9 cellular contexts compared by ENCODE assay signal in genomic region chr3:38004415-38005075, GRCh38. TPM values are rescaled to one million over a fixed set of nuclear protein-coding genes. Genes with fewer than 3 reads are reported as not detected.
A peak's percentile ranks its signal among the peaks of the same experiment; 100 is the strongest.
DNase-seq lines count a peak whose midpoint lies in the region; ATAC-seq and TF ChIP-seq lines count a peak whose summit lies in the region.
"Had no signal": no experiment of that assay in that cellular context is flagged by ENCODE, and none has a peak within 500 bp of the region (broad histone marks: within the 10 kb centered on the region; RNA-seq: fewer than 3 reads in every experiment).

No MANE protein-coding gene starts in this region.

- peaks cover 51% of the 10 kb centered on the region for H3K36me3 ChIP-seq in lower lobe of right lung

- H3K36me3 Mint-ChIP-seq in Calu3 (ENCODE audit: insufficient read depth, unreplicated experiment): peaks cover 41% of the 10 kb centered on the region
- peaks cover 14% of the 10 kb centered on the region for H3K36me3 Mint-ChIP-seq in activated CD4-positive, alpha-beta T cell treated with anti-CD3 and anti-CD28 coated beads for 36 hours (ENCODE audit: low read depth)

- H3K9me3 ChIP-seq in lower lobe of right lung: no peaks in the 10 kb centered on the region

- peak overlapping the region; percentile 54 for H3K4me3 Mint-ChIP-seq in Calu3 (ENCODE audit: low read depth, unreplicated experiment)
- no peak overlapping the region for H3K4me3 Mint-ChIP-seq in activated CD4-positive, alpha-beta T cell treated with anti-CD3 and anti-CD28 coated beads for 36 hours

- ATAC-seq in GM21576 (IDR thresholded peaks at IDR 0.05; ENCODE audit: unreplicated experiment): peak; percentile 55
- ATAC-seq in activated CD4-positive, alpha-beta T cell treated with anti-CD3 and anti-CD28 coated beads for 36 hours: peak; percentile 85
- peak; percentile 79 to 84 for ATAC-seq in lower lobe of right lung
- no peak for ATAC-seq in HG03439 (IDR thresholded peaks at IDR 0.05; ENCODE audit: unreplicated experiment)

- H3K4me1 ChIP-seq in lower lobe of right lung: peaks cover 12% of the 10 kb centered on the region

- H3K4me1 Mint-ChIP-seq in Calu3 (ENCODE audit: low read depth, unreplicated experiment): peaks cover 30% of the 10 kb centered on the region
- peaks cover 9% of the 10 kb centered on the region for H3K4me1 Mint-ChIP-seq in activated CD4-positive, alpha-beta T cell treated with anti-CD3 and anti-CD28 coated beads for 36 hours

- H3K27ac Mint-ChIP-seq in Calu3 (ENCODE audit: unreplicated experiment): peak overlapping the region; percentile 75
- H3K27ac Mint-ChIP-seq in activated CD4-positive, alpha-beta T cell treated with anti-CD3 and anti-CD28 coated beads for 36 hours: peak overlapping the region; percentile 29

- intact Hi-C loops in Calu3 (cut with micrococcal nuclease; ENCODE audit: unreplicated experiment) (loop anchor here (2.0 to 5.0 kb wide), 2 partner anchors 38 to 112 kb away; no protein-coding TSS in a partner anchor), lower lobe of right lung (cut with DNase I) (no loop called here)
- intact Hi-C loops in activated CD4-positive, alpha-beta T cell treated with anti-CD3 and anti-CD28 coated beads for 36 hours (cut with DNase I, micrococcal nuclease): no loop called here

- H3K27me3 Mint-ChIP-seq in Calu3 (ENCODE audit: unreplicated experiment): no peaks in the 10 kb centered on the region
- H3K27me3 Mint-ChIP-seq in activated CD4-positive, alpha-beta T cell treated with anti-CD3 and anti-CD28 coated beads for 36 hours: no peaks in the 10 kb centered on the region

- peak overlapping the region; percentile 18 for H3K27ac ChIP-seq in lower lobe of right lung
- H3K27ac ChIP-seq: SK-N-MC had no signal

- CTCF ChIA-PET in Calu3 (lab: Charles Lee): interaction anchor here (1.0 to 1.3 kb wide), 4 partner anchors 8 to 30 kb away, joined by 4 to 16 read pairs (median 6); partner anchors contain the start of gene VILL
- CTCF ChIA-PET in activated CD4-positive, alpha-beta T cell treated with anti-CD3 and anti-CD28 coated beads for 36 hours (lab: Charles Lee): interaction anchor here (0.8 to 2.0 kb wide), 5 partner anchors 16 to 502 kb away, joined by 3 to 9 read pairs (median 4); no protein-coding TSS in a partner anchor

- no peaks in the 10 kb centered on the region for H3K27me3 ChIP-seq in lower lobe of right lung (ENCODE audit: low read depth)

- no peak overlapping the region for H3K4me3 ChIP-seq in lower lobe of right lung
- H3K4me3 ChIP-seq: SK-N-MC had no signal

- DNase-seq in Calu3 (peak; percentile 84), NCI-H146 (lab: John Stamatoyannopoulos, UW) (peak; percentile 48), dermis microvascular lymphatic vessel endothelial cell (ENCODE audit: low read depth in 2 of 2) (peak; percentile 51 to 59), lower lobe of right lung (peak; percentile 83)
- DNase-seq in activated CD4-positive, alpha-beta T cell treated with anti-CD3 and anti-CD28 coated beads for 36 hours: peak; percentile 76
- DNase-seq in stimulated activated CD8-positive, alpha-beta memory T cell treated with anti-CD3 and anti-CD28 coated beads, Interleukin-4, amount 100 ng/mL, for 48 hours: peak; percentile 67

- TF ChIP-seq CTCF in Calu3 (IDR thresholded peaks at IDR 0.05; ENCODE audit: unreplicated experiment) (peak; percentile 78), lower lobe of right lung (IDR thresholded peaks at IDR 0.05) (peak; percentile 68)

- POLR2A ChIA-PET in activated CD4-positive, alpha-beta T cell treated with anti-CD3 and anti-CD28 coated beads for 36 hours (lab: Charles Lee): interaction anchor here (0.6 kb wide), 1 partner anchor 57 kb away, joined by 3 read pairs; no protein-coding TSS in a partner anchor

- H3K9me3 Mint-ChIP-seq in Calu3 (ENCODE audit: low read depth, unreplicated experiment): no peaks in the 10 kb centered on the region
- H3K9me3 Mint-ChIP-seq in activated CD4-positive, alpha-beta T cell treated with anti-CD3 and anti-CD28 coated beads for 36 hours (ENCODE audit: low read depth): no peaks in the 10 kb centered on the region

- no TSS peak for BruUV-seq in Calu3 (replicated peaks; lab: Mats Ljungman, UMichigan)

RNA-seq across cellular contexts. Expression of gene VILL, which starts 14.0 kb away (rescaled TPM):
- 52.6 and 86.8 TPM in 2 replicates for total RNA-seq in Calu3 (2022)
- 10 to 100 TPM in 1 of 2 experiments, 1 to 10 TPM in 1; 9.2 to 12.1 TPM for total RNA-seq in activated CD4-positive, alpha-beta T cell treated with anti-CD3 and anti-CD28 coated beads for 36 hours
- 2.2 and 4.0 TPM in 2 replicates for total RNA-seq in dermis microvascular lymphatic vessel endothelial cell
- total RNA-seq in lower lobe of right lung: 12.5 TPM

RNA-seq across cellular contexts. Expression of gene PLCD1, which starts 24.9 kb away (rescaled TPM):
- 7.8 and 9.8 TPM in 2 replicates for total RNA-seq in Calu3 (2022)
- 10 to 100 TPM; 10.9 to 13.5 TPM for total RNA-seq in activated CD4-positive, alpha-beta T cell treated with anti-CD3 and anti-CD28 coated beads for 36 hours
- total RNA-seq in dermis microvascular lymphatic vessel endothelial cell: 13.2 and 13.7 TPM in 2 replicates
- 30.1 TPM for total RNA-seq in lower lobe of right lung

RNA-seq across cellular contexts. Expression of gene DLEC1, which starts 34.5 kb away (rescaled TPM):
- total RNA-seq in Calu3 (2022): 0.28 and 0.78 TPM in 2 replicates
- under 1 TPM; 0.19 to 0.46 TPM for total RNA-seq in activated CD4-positive, alpha-beta T cell treated with anti-CD3 and anti-CD28 coated beads for 36 hours
- under 0.01 TPM in 2 replicates for total RNA-seq in dermis microvascular lymphatic vessel endothelial cell
- total RNA-seq in lower lobe of right lung: 15.0 TPM
